In the genomic region with DNA sequence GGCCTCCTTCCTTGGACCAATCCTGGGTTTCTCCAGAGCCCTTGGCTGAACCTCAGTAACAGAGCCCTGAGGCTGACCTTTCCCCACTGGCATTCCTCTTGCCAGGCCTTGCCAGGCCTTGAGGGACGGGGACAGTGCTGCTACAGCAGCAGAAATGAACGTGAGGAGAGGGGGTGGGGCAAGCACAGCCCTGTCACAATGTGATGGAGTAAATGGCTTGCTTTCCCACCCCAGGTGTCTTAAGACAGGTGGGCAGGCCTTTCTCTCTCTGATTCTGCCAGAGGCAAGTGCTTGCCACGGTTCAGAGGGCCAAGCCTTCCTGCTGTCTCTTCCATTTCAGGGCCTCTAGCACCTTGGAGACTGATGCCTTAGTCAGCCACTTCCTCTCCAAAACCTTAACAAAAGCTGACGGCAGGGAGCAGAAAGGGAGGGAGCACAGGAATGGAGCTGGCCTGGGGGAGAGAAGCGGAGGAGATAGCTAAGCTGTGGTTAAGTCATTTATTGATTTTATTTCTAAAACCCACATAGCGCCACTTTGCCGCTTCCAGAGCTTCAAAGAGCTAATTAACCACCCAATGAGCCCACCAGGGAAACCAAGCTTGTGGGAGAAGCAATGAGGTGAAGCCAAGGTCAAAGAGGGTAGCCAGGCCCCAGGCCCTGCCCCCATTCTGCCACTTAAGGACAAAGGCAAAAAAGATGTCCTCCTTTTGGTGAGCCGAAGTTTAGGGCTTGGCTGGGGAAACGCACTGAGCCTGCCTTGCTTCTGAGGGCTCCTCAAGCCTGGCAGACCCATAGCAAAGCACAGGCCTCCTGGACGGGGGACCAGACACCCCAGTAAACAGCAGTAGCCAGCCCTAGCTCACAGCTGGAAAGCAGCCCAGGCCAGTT, we compare ENCODE assay signal across 8 cellular contexts. TPM values are rescaled to one million over a fixed set of nuclear protein-coding genes. Genes with fewer than 3 reads are reported as not detected.
DNase-seq lines count a peak whose midpoint lies in the region; ATAC-seq lines count a peak whose summit lies in the region.

No MANE protein-coding gene starts in this region.

- H3K4me1 ChIP-seq in ectodermal cell (ENCODE audit: control insufficient read depth, insufficient read depth, low read length) (peaks cover 66% of the 10 kb centered on the region), muscle layer of duodenum (ENCODE audit: control insufficient read depth in 1 of 2, insufficient read depth in 2 of 2, low read length in 2 of 2) (peaks cover 30 to 73% of the 10 kb centered on the region in 2 donors)

- H3K36me3 ChIP-seq in ectodermal cell (ENCODE audit: control insufficient read depth, insufficient read depth, low read length): peaks cover 30% of the 10 kb centered on the region
- H3K36me3 ChIP-seq in muscle layer of duodenum (ENCODE audit: control insufficient read depth in 1 of 2, insufficient read depth in 2 of 2, low read length in 2 of 2): peaks cover 45 to 48% of the 10 kb centered on the region in 2 donors

- H3K9me3 ChIP-seq in ectodermal cell (ENCODE audit: control insufficient read depth, low read length): no peaks in the 10 kb centered on the region
- no peaks in the 10 kb centered on the region for H3K9me3 ChIP-seq in muscle layer of duodenum (ENCODE audit: control insufficient read depth in 1 of 2, low read length in 2 of 2)

- no peaks in the 10 kb centered on the region for H3K27me3 ChIP-seq in ectodermal cell (ENCODE audit: control insufficient read depth, insufficient read depth, low read length, poor library complexity, severe bottlenecking)
- H3K27me3 ChIP-seq in muscle layer of duodenum (ENCODE audit: low read depth, low read length): no peaks in the 10 kb centered on the region

- peak overlapping the region; percentile 78 for H3K27ac ChIP-seq in ectodermal cell (ENCODE audit: insufficient read depth, low read depth, low read length, poor library complexity, severe bottlenecking)
- peak overlapping the region; percentile 42 for H3K27ac ChIP-seq in muscle layer of duodenum (ENCODE audit: low read length)

- WGBS in ectodermal cell, 2 experiments: 26 to 31% methylated on average over 8 to 10 of the region's 10 CpGs

- ATAC-seq in GM19324 (IDR thresholded peaks at IDR 0.05; ENCODE audit: low FRiP score, unreplicated experiment): no peak

- H3K4me3 ChIP-seq in ectodermal cell (ENCODE audit: insufficient read depth, low read depth, low read length) (no peak overlapping the region), muscle layer of duodenum (ENCODE audit: low read depth in 1 of 2, low read length in 2 of 2) (peak overlapping the region in 1 of 2 donors; percentile 17)

- DNase-seq in DMS53 (lab: John Stamatoyannopoulos, UW): peak; percentile 62
- DNase-seq in DMS53 treated with DMSO at 0.1 percent for 48 hours (lab: John Stamatoyannopoulos, UW; ENCODE audit: unreplicated experiment): no peak
- peak; percentile 65 for DNase-seq in OCI-M1 (lab: John Stamatoyannopoulos, UW)
- no peak for DNase-seq in NCI-H510A (lab: John Stamatoyannopoulos, UW)
- DNase-seq in DMS114 treated with DMSO at 0.1 percent for 48 hours (lab: John Stamatoyannopoulos, UW; ENCODE audit: unreplicated experiment): no peak

RNA-seq across cellular contexts. Expression of a gene that starts 3.4 kb away (rescaled TPM):
- 4.8 TPM for polyA plus RNA-seq in ectodermal cell (2013, experiment 1 of 4)
- polyA plus RNA-seq in ectodermal cell (2013, experiment 2 of 4): 5.7 TPM
- 4.9 TPM for polyA plus RNA-seq in ectodermal cell (2013, experiment 3 of 4)
- polyA plus RNA-seq in ectodermal cell (2013, experiment 4 of 4): 4.4 TPM

RNA-seq across cellular contexts. Expression of a gene that starts 15.2 kb away (rescaled TPM):
- 363 TPM for polyA plus RNA-seq in ectodermal cell (2013, experiment 1 of 4)
- polyA plus RNA-seq in ectodermal cell (2013, experiment 2 of 4): 490 TPM
- polyA plus RNA-seq in ectodermal cell (2013, experiment 3 of 4): 273 TPM
- polyA plus RNA-seq in ectodermal cell (2013, experiment 4 of 4): 306 TPM

RNA-seq across cellular contexts. Expression of a gene that starts 19.2 kb away (rescaled TPM):
- 4.8 TPM for polyA plus RNA-seq in ectodermal cell (2013, experiment 1 of 4)
- polyA plus RNA-seq in ectodermal cell (2013, experiment 2 of 4): 3.0 TPM
- 2.0 TPM for polyA plus RNA-seq in ectodermal cell (2013, experiment 3 of 4)
- 2.4 TPM for polyA plus RNA-seq in ectodermal cell (2013, experiment 4 of 4)

RNA-seq across cellular contexts. Expression of a gene that starts 39.9 kb away (rescaled TPM):
- 26.9 TPM for polyA plus RNA-seq in ectodermal cell (2013, experiment 1 of 4)
- 23.3 TPM for polyA plus RNA-seq in ectodermal cell (2013, experiment 2 of 4)
- polyA plus RNA-seq in ectodermal cell (2013, experiment 3 of 4): 20.6 TPM
- polyA plus RNA-seq in ectodermal cell (2013, experiment 4 of 4): 21.6 TPM

RNA-seq across cellular contexts. Expression of a gene that starts 40.2 kb away (rescaled TPM):
- polyA plus RNA-seq in ectodermal cell (2013, experiment 1 of 4): 14.9 TPM
- 13.0 TPM for polyA plus RNA-seq in ectodermal cell (2013, experiment 2 of 4)
- 16.0 TPM for polyA plus RNA-seq in ectodermal cell (2013, experiment 3 of 4)
- 13.4 TPM for polyA plus RNA-seq in ectodermal cell (2013, experiment 4 of 4)

Comparison
In these comparisons a context has a peak if more than half of its experiments do, and no peak if none do; other contexts are left out.
1. DNase-seq: peak in DMS53 (single experiment) and OCI-M1 (single experiment); none in DMS53 treated with DMSO at 0.1 percent for 48 hours (single experiment), NCI-H510A (single experiment) and DMS114 treated with DMSO at 0.1 percent for 48 hours (single experiment).